Comparison of ENCODE assay signal across 34 cellular contexts in genomic region chr3:169440926-169441325, GRCh38.
"Had no signal": no experiment of that assay in that cellular context is flagged by ENCODE, and none has a peak within 500 bp of the region (broad histone marks: within the 10 kb centered on the region; RNA-seq: fewer than 3 reads in every experiment).

No MANE protein-coding gene starts in this region.

- DNase-seq: Karpas-422, Kasumi-1, MG63, MM.1S, MV-4-11, NCI-H1048, NCI-H1092, NCI-H1092 treated with DMSO at 0.1 percent for 48 hours, NCI-H1105, NCI-H1105 treated with DMSO at 0.1 percent for 48 hours, NCI-H1417, NCI-H1417 treated with DMSO at 0.1 percent for 48 hours, NCI-H1436, NCI-H1436 treated with DMSO at 0.1 percent for 48 hours, NCI-H146, NCI-H1694, NCI-H1694 treated with DMSO at 0.1 percent for 48 hours, NCI-H187, NCI-H187 treated with DMSO at 0.1 percent for 48 hours, NCI-H1930, NCI-H2029, NCI-H2029 treated with DMSO at 0.1 percent for 48 hours, NCI-H2081, NCI-H2081 treated with DMSO at 0.1 percent for 48 hours, NCI-H2107, NCI-H2171, NCI-H2171 treated with DMSO at 0.1 percent for 48 hours, NCI-H2227 treated with DMSO at 0.1 percent for 48 hours, NCI-H226, NCI-H345, NCI-H446, NCI-H446 treated with DMSO at 0.1 percent for 48 hours, NCI-H510A had no signal

- H3K4me2 ChIP-seq: KMS-11 had no signal

- H3K27ac ChIP-seq: KMS-11 had no signal

- H3K4me3 ChIP-seq: MG63 had no signal

- H3K9ac ChIP-seq: KMS-11 had no signal

- H3K36me3 ChIP-seq: MG63 had no signal
